1 cellular context compared by ENCODE assay signal in genomic region chr6:43454290-43455033, GRCh38.
A peak's percentile ranks its signal among the peaks of the same experiment; 100 is the strongest.
TF ChIP-seq lines count a peak whose summit lies in the region.

No MANE protein-coding gene starts in this region.

TF ChIP-seq in HepG2, 621 proteins besides CTCF, POLR2A, EP300 and RAD21 (continued from another document):
- TF ChIP-seq CEBPZ (IDR thresholded peaks at IDR 0.05; ENCODE audit: low read length) (no peak), ZNF564 (CRISPR knock-in tag; IDR thresholded peaks at IDR 0.05) (peak; percentile 83; the same call in 1 of the 2 replicates), POGK (CRISPR knock-in tag; conservative IDR thresholded peaks at IDR 0.05) (peak; percentile 87), ZNF816 (CRISPR knock-in tag; IDR thresholded peaks at IDR 0.05; ENCODE audit: borderline replicate concordance) (peak; percentile 15; the same call in 1 of the 2 replicates), TAF15 (IDR thresholded peaks at IDR 0.05; ENCODE audit: low read depth, low read length, poor library complexity, severe bottlenecking) (peak; percentile 80), DMAP1 (CRISPR knock-in tag; IDR thresholded peaks at IDR 0.05) (peak; percentile 25; the same call in 1 of the 2 replicates), HOMEZ (CRISPR knock-in tag; IDR thresholded peaks at IDR 0.05; ENCODE audit: low read depth) (0 out of 2 replicates have a peak, but pooled peaks have one; percentile 30), SOX6 (IDR thresholded peaks at IDR 0.05) (no peak), SOX6 (CRISPR knock-in tag; IDR thresholded peaks at IDR 0.05) (peak; percentile 68), ZBTB34 (CRISPR knock-in tag; IDR thresholded peaks at IDR 0.05) (0 out of 2 replicates have a peak, but pooled peaks have one; percentile 27)
